ENCODE assay signal across 16 cellular contexts in the genomic region with DNA sequence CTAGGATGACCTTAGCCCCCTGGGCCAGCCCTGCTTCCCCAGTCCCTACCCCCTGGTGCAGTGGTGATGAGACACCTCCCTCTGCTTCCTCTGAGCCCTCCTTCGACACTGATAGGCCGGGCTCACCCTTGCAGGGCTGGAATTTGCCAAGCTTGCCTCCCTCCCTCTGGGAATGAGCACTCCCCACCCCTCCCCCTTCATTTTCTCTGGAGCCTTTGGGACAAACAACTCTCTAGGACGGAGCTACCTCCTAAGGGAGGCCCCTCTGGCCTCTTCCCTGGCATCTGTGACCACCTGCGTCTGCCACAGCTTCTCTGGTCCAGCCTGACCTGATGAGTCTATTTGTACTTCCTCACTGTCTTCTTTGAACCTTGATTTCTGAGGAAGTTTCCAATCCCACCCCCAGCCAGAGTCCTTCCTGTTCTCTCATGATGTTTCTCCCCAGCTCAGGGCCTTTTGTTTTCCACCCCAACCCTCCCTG. TPM values are rescaled to one million over a fixed set of nuclear protein-coding genes. Genes with fewer than 3 reads are reported as not detected.
DNase-seq lines count a peak whose midpoint lies in the region; FAIRE-seq and TF ChIP-seq lines count a peak whose summit lies in the region.
"Had no signal": no experiment of that assay in that cellular context is flagged by ENCODE, and none has a peak within 500 bp of the region (broad histone marks: within the 10 kb centered on the region; RNA-seq: fewer than 3 reads in every experiment).

No MANE protein-coding gene starts in this region.

- TF ChIP-seq CTCF in kidney (IDR thresholded peaks at IDR 0.05; ENCODE audit: borderline replicate concordance, extremely low read depth, insufficient read depth) (no peak), spleen (IDR thresholded peaks at IDR 0.05 in 8 of 11, conservative IDR thresholded peaks at IDR 0.05 in 3 of 11) (no peak), BE2C (IDR thresholded peaks at IDR 0.05; ENCODE audit: low read depth, low read length) (no peak), prostate gland (IDR thresholded peaks at IDR 0.05) (no peak)

- no peak for DNase-seq in activated CD4-positive, alpha-beta T cell treated with anti-CD3 and anti-CD28 coated beads, Interleukin-2, amount 10 ng/mL, durations not matched to agents 7 days and 5 days
- no peak for DNase-seq in activated CD4-positive, alpha-beta T cell treated with anti-CD3 and anti-CD28 coated beads for 48 hours
- DNase-seq in SK-N-MC (ENCODE audit: low read depth, low spot score) (no peak), kidney (peak; percentile 46), spleen (peak; percentile 30), BE2C (no peak), prostate gland (ENCODE audit: low spot score) (no peak), inferior parietal cortex (ENCODE audit: extremely low spot score) (no peak)
- DNase-seq: activated CD8-positive, alpha-beta memory T cell treated with anti-CD3 and anti-CD28 coated beads, Interleukin-2, amount 50 U/mL, for 4 hours; DMS79; upper lobe of right lung had no signal

- intact Hi-C loops in kidney (cut with DNase I) = no loop called here
- intact Hi-C loops in spleen (cut with DNase I; ENCODE audit: low total_unique reads) = no loop called here
- intact Hi-C loops in prostate gland (cut with DNase I) = no loop called here

- H3K9me3 Mint-ChIP-seq in activated CD4-positive, alpha-beta T cell treated with anti-CD3 and anti-CD28 coated beads, Interleukin-2, amount 10 ng/mL, durations not matched to agents 7 days and 5 days = no peaks in the 10 kb centered on the region
- H3K9me3 Mint-ChIP-seq: mesothelial cell of epicardium had no signal

- H3K27me3 ChIP-seq in spleen (replicated peaks in 1 of 7) = no peaks in the 10 kb centered on the region
- no peaks in the 10 kb centered on the region for H3K27me3 ChIP-seq in BE2C
- no peaks in the 10 kb centered on the region for H3K27me3 ChIP-seq in prostate gland (replicated peaks; ENCODE audit: insufficient read depth)
- H3K27me3 ChIP-seq: upper lobe of right lung had no signal

- CTCF ChIA-PET in activated CD4-positive, alpha-beta T cell treated with anti-CD3 and anti-CD28 coated beads, Interleukin-2, amount 10 ng/mL, durations not matched to agents 7 days and 5 days (lab: Charles Lee) = interaction anchor here (1.0 kb wide), 1 partner anchor 101 kb away, joined by 3 read pairs; no protein-coding TSS in a partner anchor

- no peaks in the 10 kb centered on the region for H3K36me3 ChIP-seq in SK-N-MC (ENCODE audit: insufficient read depth, low read length)
- H3K36me3 ChIP-seq in kidney (ENCODE audit: control insufficient read depth in 1 of 2, insufficient read depth in 2 of 2, low read length in 2 of 2) = no peaks in the 10 kb centered on the region
- H3K36me3 ChIP-seq in spleen = no peaks in the 10 kb centered on the region
- H3K36me3 ChIP-seq in BE2C = no peaks in the 10 kb centered on the region
- H3K36me3 ChIP-seq in prostate gland = no peaks in the 10 kb centered on the region
- H3K36me3 ChIP-seq: esophagus muscularis mucosa, upper lobe of right lung had no signal

- peaks cover 17% of the 10 kb centered on the region for H3K4me1 Mint-ChIP-seq in activated CD4-positive, alpha-beta T cell treated with anti-CD3 and anti-CD28 coated beads, Interleukin-2, amount 10 ng/mL, durations not matched to agents 7 days and 5 days
- H3K4me1 Mint-ChIP-seq: mesothelial cell of epicardium had no signal

- TF ChIP-seq POLR2A in spleen (IDR thresholded peaks at IDR 0.05) (no peak), prostate gland (IDR thresholded peaks at IDR 0.05) (no peak)

- H3K9me3 ChIP-seq in SK-N-MC (ENCODE audit: low read depth, low read length) = no peaks in the 10 kb centered on the region
- no peaks in the 10 kb centered on the region for H3K9me3 ChIP-seq in kidney (ENCODE audit: control insufficient read depth in 1 of 2, low read length in 2 of 2)
- H3K9me3 ChIP-seq in spleen = no peaks in the 10 kb centered on the region
- no peaks in the 10 kb centered on the region for H3K9me3 ChIP-seq in BE2C
- no peaks in the 10 kb centered on the region for H3K9me3 ChIP-seq in prostate gland
- H3K9me3 ChIP-seq: esophagus muscularis mucosa, upper lobe of right lung had no signal

- H3K27me3 Mint-ChIP-seq in activated CD4-positive, alpha-beta T cell treated with anti-CD3 and anti-CD28 coated beads, Interleukin-2, amount 10 ng/mL, durations not matched to agents 7 days and 5 days = no peaks in the 10 kb centered on the region

- H3K9ac ChIP-seq in SK-N-MC (ENCODE audit: insufficient read length) (no peak overlapping the region), kidney (ENCODE audit: low read length in 2 of 2) (no peak overlapping the region)

- H3K4me1 ChIP-seq in kidney (ENCODE audit: control insufficient read depth in 1 of 2, insufficient read depth in 1 of 2, low read depth in 1 of 2, low read length in 2 of 2) (no peaks in the 10 kb centered on the region), spleen (peaks cover 0 to 5% (median 0%) of the 10 kb centered on the region in 6 donors), BE2C (no peaks in the 10 kb centered on the region), prostate gland (replicated peaks) (no peaks in the 10 kb centered on the region)
- H3K4me1 ChIP-seq: esophagus muscularis mucosa, upper lobe of right lung had no signal

- POLR2A ChIA-PET in activated CD4-positive, alpha-beta T cell treated with anti-CD3 and anti-CD28 coated beads, Interleukin-2, amount 10 ng/mL, durations not matched to agents 7 days and 5 days (lab: Charles Lee) = no interaction called here

- FAIRE-seq in kidney (lab: Jason Lieb, UNC) = no peak
- FAIRE-seq: K562, TTC549 had no signal

- H3K4me3 ChIP-seq in SK-N-MC (no peak overlapping the region), kidney (ENCODE audit: low read length in 2 of 2) (no peak overlapping the region), spleen (no peak overlapping the region), BE2C (ENCODE audit: low read depth, low read length) (no peak overlapping the region), prostate gland (no peak overlapping the region)
- H3K4me3 ChIP-seq: esophagus muscularis mucosa, K562, upper lobe of right lung had no signal

- 48 to 69% (median 63%) methylated on average over 4 of the region's 4 CpGs for WGBS in spleen, 5 donors
- WGBS in prostate gland = 73% methylated on average over 4 of the region's 4 CpGs

- H3K36me3 Mint-ChIP-seq in activated CD4-positive, alpha-beta T cell treated with anti-CD3 and anti-CD28 coated beads, Interleukin-2, amount 10 ng/mL, durations not matched to agents 7 days and 5 days (ENCODE audit: low read depth) = no peaks in the 10 kb centered on the region
- H3K36me3 Mint-ChIP-seq: mesothelial cell of epicardium had no signal

- peak overlapping the region; percentile 65 for H3K27ac Mint-ChIP-seq in activated CD4-positive, alpha-beta T cell treated with anti-CD3 and anti-CD28 coated beads, Interleukin-2, amount 10 ng/mL, durations not matched to agents 7 days and 5 days
- H3K27ac Mint-ChIP-seq: mesothelial cell of epicardium had no signal

- H3K4me3 Mint-ChIP-seq in activated CD4-positive, alpha-beta T cell treated with anti-CD3 and anti-CD28 coated beads, Interleukin-2, amount 10 ng/mL, durations not matched to agents 7 days and 5 days = no peak overlapping the region
- H3K4me3 Mint-ChIP-seq: mesothelial cell of epicardium had no signal

- H3K27ac ChIP-seq in SK-N-MC (peak overlapping the region; percentile 70), kidney (ENCODE audit: low read depth in 2 of 2, low read length in 2 of 2) (no peak overlapping the region), spleen (no peak overlapping the region), prostate gland (no peak overlapping the region)
- H3K27ac ChIP-seq: esophagus muscularis mucosa, upper lobe of right lung had no signal

RNA-seq across cellular contexts. Expression of a gene that starts 53.3 kb away (rescaled TPM):
- total RNA-seq in activated CD4-positive, alpha-beta T cell treated with anti-CD3 and anti-CD28 coated beads, Interleukin-2, amount 10 ng/mL, durations not matched to agents 7 days and 5 days = 100 to 1,000 TPM; 118 to 137 TPM
- total RNA-seq in kidney = 26.8 TPM
- 33.2 TPM for polyA plus RNA-seq in kidney (ENCODE audit: insufficient read depth, low read depth, low replicate concordance)
- 100 to 1,000 TPM; 115 to 187 (median 166) TPM for total RNA-seq in spleen
- polyA plus RNA-seq in spleen = 10 to 100 TPM; 22.0 to 30.2 (median 22.7) TPM
- polyA plus RNA-seq in BE2C (2012; ENCODE audit: insufficient read depth, insufficient read length, low read depth) = 1.2 TPM
- total RNA-seq in prostate gland = 10 to 100 TPM; 11.8 to 42.9 TPM
- total RNA-seq: NCI-H460 had no signal
- polyA plus RNA-seq: K562 had no signal

Comparison
In these comparisons a context has a peak if more than half of its experiments do, and no peak if none do; other contexts are left out.
1. DNase-seq: peak in kidney (single experiment) and spleen (single experiment); none in activated CD4-positive, alpha-beta T cell treated with anti-CD3 and anti-CD28 coated beads, Interleukin-2, amount 10 ng/mL, durations not matched to agents 7 days and 5 days (single experiment), activated CD4-positive, alpha-beta T cell treated with anti-CD3 and anti-CD28 coated beads for 48 hours (single experiment), SK-N-MC (single experiment), BE2C (single experiment), prostate gland (single experiment) and inferior parietal cortex (single experiment).